Comparison of ENCODE assay signal across 10 cellular contexts in genomic region chr2:234957533-234958135, GRCh38. TPM values are rescaled to one million over a fixed set of nuclear protein-coding genes. Genes with fewer than 3 reads are reported as not detected.
DNase-seq lines count a peak whose midpoint lies in the region; ATAC-seq and TF ChIP-seq lines count a peak whose summit lies in the region.
"Had no signal": no experiment of that assay in that cellular context is flagged by ENCODE, and none has a peak within 500 bp of the region (broad histone marks: within the 10 kb centered on the region; RNA-seq: fewer than 3 reads in every experiment).

No MANE protein-coding gene starts in this region.

- TF ChIP-seq EP300 in SK-N-SH (IDR thresholded peaks at IDR 0.05; ENCODE audit: borderline replicate concordance in 1 of 2, low read depth in 1 of 2, low read length in 1 of 2) = no peak

- H3K4me1 Mint-ChIP-seq in HFFc6 (ENCODE audit: low read depth) = peaks cover 86% of the 10 kb centered on the region

- POLR2A ChIA-PET in SK-N-SH (lab: Yijun Ruan, JAX) (no interaction called here), GM10248 (lab: Yijun Ruan, JAX) (no interaction called here)

- TF ChIP-seq RAD21 in SK-N-SH (IDR thresholded peaks at IDR 0.05; ENCODE audit: low read length) = no peak

- H3K27me3 Mint-ChIP-seq in HFFc6 (ENCODE audit: insufficient read depth) = peaks cover 12% of the 10 kb centered on the region

- intact Hi-C loops in sciatic nerve (cut with DNase I) = no loop called here

- peaks cover 36 to 50% of the 10 kb centered on the region in 2 experiments; a peak in 3 of 4 replicates for H3K4me1 ChIP-seq in SK-N-SH (ENCODE audit: control insufficient read depth in 1 of 2, insufficient read depth in 2 of 2, low read depth in 1 of 2, low read length in 1 of 2)

- H3K9ac ChIP-seq in SK-N-SH = no peak overlapping the region

- whole genome bisulfite sequencing in SK-N-SH (ENCODE audit: low lambda C conversion rate) = 70% methylated on average over 8 of the region's 8 CpGs

- H3K9me3 Mint-ChIP-seq in HFFc6 = no peaks in the 10 kb centered on the region

- H3F3A ChIP-seq in SK-N-SH (replicated peaks; ENCODE audit: insufficient read depth) = no peaks in the 10 kb centered on the region

- H3K9me3 ChIP-seq in SK-N-SH = no peaks in the 10 kb centered on the region

- H3K9me2 ChIP-seq in SK-N-SH = no peaks in the 10 kb centered on the region

- no peak for TF ChIP-seq CTCF in HFFc6 (IDR thresholded peaks at IDR 0.05)
- TF ChIP-seq CTCF in SK-N-SH (IDR thresholded peaks at IDR 0.05) = no peak
- no peak for TF ChIP-seq CTCF in GM10248 (IDR thresholded peaks at IDR 0.05; ENCODE audit: control extremely low read depth, extremely low read depth, low read depth, missing control alignments)

- DNase-seq in HFFc6 (peak; percentile 75), SK-N-SH (no peak), fibroblast of gingiva (ENCODE audit: low read depth) (peak; percentile 79), sciatic nerve (ENCODE audit: low spot score) (peak; percentile 32), GM10248 (ENCODE audit: extremely low spot score) (no peak), amygdala (lab: John Stamatoyannopoulos, UW) (no peak)
- no peak for DNase-seq in stimulated activated CD4-positive, alpha-beta T cell treated with anti-CD3 and anti-CD28 coated beads, Interleukin-2, amount 100 ng/mL, for 24 hours
- DNase-seq: activated CD8-positive, alpha-beta memory T cell treated with anti-CD3 and anti-CD28 coated beads, Interleukin-2, amount 50 U/mL, for 4 hours; stimulated activated naive CD4-positive, alpha-beta T cell had no signal

- H3K4me2 ChIP-seq in SK-N-SH = peak overlapping the region; percentile 61

- H3K27me3 ChIP-seq in SK-N-SH (ENCODE audit: insufficient read depth) = no peaks in the 10 kb centered on the region

- peaks cover 0 to 6% of the 10 kb centered on the region in 2 experiments for H3K36me3 ChIP-seq in SK-N-SH (replicated peaks in 1 of 2; ENCODE audit: control insufficient read depth in 1 of 2, insufficient read depth in 2 of 2, low read length in 1 of 2)

- no peak overlapping the region for H3K4me3 ChIP-seq in SK-N-SH (ENCODE audit: low read depth in 2 of 2, low read length in 1 of 2)

- H2AFZ ChIP-seq in SK-N-SH (ENCODE audit: low read depth) = no peak overlapping the region

- no peak overlapping the region for H3K27ac ChIP-seq in SK-N-SH (ENCODE audit: low read depth in 2 of 2, low read length in 1 of 2)

- no peak for ATAC-seq in sciatic nerve
- ATAC-seq: HCT116 had no signal

- CTCF ChIA-PET in SK-N-SH (lab: Yijun Ruan, JAX) = interaction anchor here (0.7 to 1.9 kb wide), 6 partner anchors 11 to 594 kb away, joined by 3 to 7 read pairs (median 3); no protein-coding TSS in a partner anchor
- CTCF ChIA-PET in GM10248 (lab: Yijun Ruan, JAX) = interaction anchor here (0.7 to 1.6 kb wide), 3 partner anchors 7 to 16 kb away, joined by 3 read pairs; no protein-coding TSS in a partner anchor

- peak overlapping the region; percentile 94 for H3K27ac Mint-ChIP-seq in HFFc6

- peaks cover 100% of the 10 kb centered on the region for H3K79me2 ChIP-seq in SK-N-SH (ENCODE audit: insufficient read depth)

- peak overlapping the region; percentile 93 for H3K4me3 Mint-ChIP-seq in HFFc6

- H3K36me3 Mint-ChIP-seq in HFFc6 (ENCODE audit: low read depth) = peaks cover 61% of the 10 kb centered on the region

- peaks cover 98% of the 10 kb centered on the region for H4K20me1 ChIP-seq in SK-N-SH (ENCODE audit: insufficient read depth)

TF ChIP-seq in SK-N-SH, 30 proteins besides CTCF, POLR2A, EP300 and RAD21:
- TF ChIP-seq NFIC (IDR thresholded peaks at IDR 0.05; ENCODE audit: borderline replicate concordance) = 0 out of 2 replicates have a peak, but pooled peaks have one; percentile 19
- peak; percentile 16; the same call in 1 of the 2 replicates for TF ChIP-seq TCF12 (IDR thresholded peaks at IDR 0.05)
- TF ChIP-seq PBX3 (IDR thresholded peaks at IDR 0.05) = no peak

RNA-seq across cellular contexts. Expression of gene SH3BP4, which starts 5.8 kb away (rescaled TPM):
- 10 to 100 TPM; 82.3 to 98.7 (median 87.8) TPM for total RNA-seq in HFFc6 (2021; fragmentation: NEBNext Ultra II Directional; extraction: Animal tissue kit (Norgen Biotek cat#: 25700))
- polyA plus RNA-seq in SK-N-SH (2012; rRNA removed) = 27.7 and 32.9 TPM in 2 replicates
- polyA plus RNA-seq in SK-N-SH (2012; cell fraction: cytosol; rRNA removed) = 23.7 and 27.9 TPM in 2 replicates
- polyA plus RNA-seq in SK-N-SH (2012; cell fraction: nucleus; rRNA removed) = 28.8 and 35.9 TPM in 2 replicates
- 26.7 TPM for total RNA-seq in sciatic nerve

Comparison
In these comparisons a context has a peak if more than half of its experiments do, and no peak if none do; other contexts are left out.
1. DNase-seq: peak in HFFc6 (single experiment), fibroblast of gingiva (single experiment) and sciatic nerve (single experiment); none in SK-N-SH (single experiment), stimulated activated CD4-positive, alpha-beta T cell treated with anti-CD3 and anti-CD28 coated beads, Interleukin-2, amount 100 ng/mL, for 24 hours (0 of 2), GM10248 (single experiment) and amygdala (0 of 56).